Comparison of ENCODE assay signal across 25 cellular contexts in genomic region chr2:101281482-101281881, GRCh38.
"Had no signal": no experiment of that assay in that cellular context is flagged by ENCODE, and none has a peak within 500 bp of the region (broad histone marks: within the 10 kb centered on the region; RNA-seq: fewer than 3 reads in every experiment).

No MANE protein-coding gene starts in this region.

- ATAC-seq: esophagus mucosa, left lobe of liver, lower lobe of right lung, mucosa of descending colon, psoas muscle, upper lobe of right lung had no signal

- H3K9me3 Mint-ChIP-seq: activated B cell treated with CpG ODN at 0.5 μM for 24 hours; activated CD4-positive, alpha-beta memory T cell treated with anti-CD3 and anti-CD28 coated beads for 36 hours; activated naive CD4-positive, alpha-beta T cell treated with anti-CD3 and anti-CD28 coated beads, Interleukin-2, amount 50 U/mL, for 24 hours; stimulated activated naive CD8-positive, alpha-beta T cell treated with anti-CD3 and anti-CD28 coated beads, Interleukin-15, Interleukin-2, amounts not matched to agents 100 ng/mL and 50 ng/mL, for 24 hours had no signal

- DNase-seq: activated B cell treated with CpG ODN at 0.5 μM for 24 hours; activated CD4-positive, alpha-beta memory T cell treated with anti-CD3 and anti-CD28 coated beads for 36 hours; activated CD4-positive, alpha-beta T cell treated with anti-CD3 and anti-CD28 coated beads for 48 hours; activated gamma-delta T cell treated with Interleukin-2 at 50 U/mL for 16 hours; adrenal gland; brain microvascular endothelial cell; caudate nucleus; effector memory CD4-positive, alpha-beta T cell; foreskin melanocyte; lower lobe of right lung; mesendoderm; mucosa of descending colon; ovary; psoas muscle; stimulated activated CD4-positive, alpha-beta T cell treated with anti-CD3 and anti-CD28 coated beads, Interleukin-12 subunit alpha, Interleukin-12 subunit beta, amount 100 ng/mL, for 4 hours; stimulated activated CD4-positive, alpha-beta T cell treated with anti-CD3 and anti-CD28 coated beads, Interleukin-4, amount 100 ng/mL, for 4 hours; substantia nigra; thyroid gland; upper lobe of right lung had no signal

- H3K27me3 ChIP-seq: adrenal gland, ascending aorta, brain microvascular endothelial cell, ovary, right atrium auricular region, thyroid gland, upper lobe of right lung had no signal

- H3K4me1 Mint-ChIP-seq: activated B cell treated with CpG ODN at 0.5 μM for 24 hours had no signal

- H3K27ac ChIP-seq: adrenal gland, ascending aorta, brain microvascular endothelial cell, lower lobe of right lung, ovary, psoas muscle, right atrium auricular region, thyroid gland, upper lobe of right lung had no signal

- H3K9me3 ChIP-seq: adrenal gland, ascending aorta, lower lobe of right lung, mucosa of descending colon, ovary, psoas muscle, right atrium auricular region, thyroid gland, upper lobe of right lung had no signal

- H3K4me1 ChIP-seq: adrenal gland, ascending aorta, thyroid gland had no signal

- H3K36me3 ChIP-seq: ovary had no signal

- H3K4me3 ChIP-seq: adrenal gland, ascending aorta, lower lobe of right lung, mucosa of descending colon, ovary, psoas muscle, right atrium auricular region, thyroid gland, upper lobe of right lung had no signal

- H3K27me3 Mint-ChIP-seq: activated B cell treated with CpG ODN at 0.5 μM for 24 hours; activated CD4-positive, alpha-beta memory T cell treated with anti-CD3 and anti-CD28 coated beads for 36 hours; activated naive CD4-positive, alpha-beta T cell treated with anti-CD3 and anti-CD28 coated beads, Interleukin-2, amount 50 U/mL, for 24 hours; stimulated activated naive CD8-positive, alpha-beta T cell treated with anti-CD3 and anti-CD28 coated beads, Interleukin-15, Interleukin-2, amounts not matched to agents 100 ng/mL and 50 ng/mL, for 24 hours had no signal

- H3K4me3 Mint-ChIP-seq: activated B cell treated with CpG ODN at 0.5 μM for 24 hours; activated CD4-positive, alpha-beta memory T cell treated with anti-CD3 and anti-CD28 coated beads for 36 hours; activated naive CD4-positive, alpha-beta T cell treated with anti-CD3 and anti-CD28 coated beads, Interleukin-2, amount 50 U/mL, for 24 hours; stimulated activated naive CD8-positive, alpha-beta T cell treated with anti-CD3 and anti-CD28 coated beads, Interleukin-15, Interleukin-2, amounts not matched to agents 100 ng/mL and 50 ng/mL, for 24 hours had no signal

- H3K27ac Mint-ChIP-seq: activated B cell treated with CpG ODN at 0.5 μM for 24 hours; activated CD4-positive, alpha-beta memory T cell treated with anti-CD3 and anti-CD28 coated beads for 36 hours; stimulated activated naive CD8-positive, alpha-beta T cell treated with anti-CD3 and anti-CD28 coated beads, Interleukin-15, Interleukin-2, amounts not matched to agents 100 ng/mL and 50 ng/mL, for 24 hours had no signal
